ENCODE assay signal across 8 cellular contexts in genomic region chr6:30061766-30062458, GRCh38. TPM values are rescaled to one million over a fixed set of nuclear protein-coding genes. Genes with fewer than 3 reads are reported as not detected.
DNase-seq lines count a peak whose midpoint lies in the region; ATAC-seq and TF ChIP-seq lines count a peak whose summit lies in the region.

No MANE protein-coding gene starts in this region.

- peak overlapping the region; percentile 31 to 62 (median 50) for H3K4me3 ChIP-seq in thyroid gland (replicated peaks in 1 of 3)

- peak; percentile 15 for ATAC-seq in HG03095 (IDR thresholded peaks at IDR 0.05; ENCODE audit: unreplicated experiment)

- TF ChIP-seq CTCF in thyroid gland (IDR thresholded peaks at IDR 0.05) = no peak

- TF ChIP-seq POLR2A in thyroid gland (IDR thresholded peaks at IDR 0.05) = no peak

- H3K27me3 ChIP-seq in thyroid gland = no peaks in the 10 kb centered on the region

- H3K27ac ChIP-seq in thyroid gland = peak overlapping the region; percentile 78 to 90 (median 83)

- no peaks in the 10 kb centered on the region for H3K9me3 ChIP-seq in thyroid gland

- 49 to 54% methylated on average over 15 of the region's 15 CpGs for WGBS in thyroid gland, 2 donors

- peak; percentile 36 for DNase-seq in stimulated activated CD4-positive, alpha-beta T cell treated with anti-CD3 and anti-CD28 coated beads, Interleukin-1b, Interleukin-23, amount 100 ng/mL, for 48 hours
- DNase-seq in stimulated activated CD4-positive, alpha-beta T cell treated with anti-CD3 and anti-CD28 coated beads, Interleukin-2, amount 100 ng/mL, for 48 hours = no peak
- DNase-seq in SK-N-DZ (ENCODE audit: low spot score) = peak; percentile 49
- DNase-seq in dermis blood vessel endothelial cell = peak; percentile 41
- peak; percentile 32 for DNase-seq in lung microvascular endothelial cell (ENCODE audit: low read depth in 2 of 2)
- DNase-seq in thyroid gland = peak in 1 of 2 donors; percentile 5
- DNase-seq in GM19240 (ENCODE audit: insufficient read length, low spot score) = no peak

- peaks cover 0 to 9% of the 10 kb centered on the region in 2 donors for H3K36me3 ChIP-seq in thyroid gland

- intact Hi-C loops in thyroid gland (cut with DNase I) = no loop called here

- H3K4me1 ChIP-seq in thyroid gland = peaks cover 22 to 24% of the 10 kb centered on the region in 2 donors

RNA-seq across cellular contexts. Expression of gene POLR1H, which starts 0.8 kb away (rescaled TPM):
- 51.4 and 54.4 TPM in 2 replicates for polyA plus RNA-seq in SK-N-DZ (2014; cell fraction: cytosol; rRNA removed)
- 33.3 and 36.2 TPM in 2 replicates for polyA plus RNA-seq in SK-N-DZ (2014; cell fraction: nucleus; rRNA removed)
- 14.8 and 39.1 TPM in 2 replicates for total RNA-seq in dermis blood vessel endothelial cell
- 31.9 and 32.7 TPM in 2 replicates for total RNA-seq in lung microvascular endothelial cell
- total RNA-seq in thyroid gland = 10 to 100 TPM in 2 of 4 donors, 1 to 10 TPM in 2; 9.3 to 26.5 (median 12.2) TPM

RNA-seq across cellular contexts. Expression of gene PPP1R11, which starts 5.1 kb away (rescaled TPM):
- 35.4 and 42.7 TPM in 2 replicates for polyA plus RNA-seq in SK-N-DZ (2014; cell fraction: cytosol; rRNA removed)
- polyA plus RNA-seq in SK-N-DZ (2014; cell fraction: nucleus; rRNA removed) = 18.3 and 21.3 TPM in 2 replicates
- total RNA-seq in dermis blood vessel endothelial cell (14.0 and 15.0 TPM in 2 replicates), lung microvascular endothelial cell (7.8 and 12.3 TPM in 2 replicates), thyroid gland (10 to 100 TPM; 41.3 to 64.1 (median 50.7) TPM)

RNA-seq across cellular contexts. Expression of gene RNF39, which starts 13.7 kb away (rescaled TPM):
- polyA plus RNA-seq in SK-N-DZ (2014; cell fraction: cytosol; rRNA removed) = 0.20 and 0.45 TPM in 2 replicates
- polyA plus RNA-seq in SK-N-DZ (2014; cell fraction: nucleus; rRNA removed) = 0.07 and 0.14 TPM in 2 replicates
- total RNA-seq in dermis blood vessel endothelial cell (0.05 TPM in 1 of 2 replicates, not detected in the other), lung microvascular endothelial cell (not detected in 2 replicates), thyroid gland (not detected)

RNA-seq across cellular contexts. Expression of gene TRIM31, which starts 51.0 kb away (rescaled TPM):
- not detected in 2 replicates for polyA plus RNA-seq in SK-N-DZ (2014; cell fraction: cytosol; rRNA removed)
- not detected in 2 replicates for polyA plus RNA-seq in SK-N-DZ (2014; cell fraction: nucleus; rRNA removed)
- total RNA-seq in dermis blood vessel endothelial cell = not detected in 2 replicates
- not detected in 2 replicates for total RNA-seq in lung microvascular endothelial cell
- total RNA-seq in thyroid gland = not detected

Comparison
In these comparisons a context has a peak if more than half of its experiments do, and no peak if none do; other contexts are left out.
1. DNase-seq: peak in stimulated activated CD4-positive, alpha-beta T cell treated with anti-CD3 and anti-CD28 coated beads, Interleukin-1b, Interleukin-23, amount 100 ng/mL, for 48 hours (single experiment), SK-N-DZ (single experiment), dermis blood vessel endothelial cell (single experiment) and lung microvascular endothelial cell (2 of 2); none in stimulated activated CD4-positive, alpha-beta T cell treated with anti-CD3 and anti-CD28 coated beads, Interleukin-2, amount 100 ng/mL, for 48 hours (0 of 2) and GM19240 (single experiment).